Comparison of ENCODE assay signal across 8 cellular contexts in genomic region chr1:220787069-220787614, GRCh38. TPM values are rescaled to one million over a fixed set of nuclear protein-coding genes. Genes with fewer than 3 reads are reported as not detected.
DNase-seq lines count a peak whose midpoint lies in the region; ATAC-seq and TF ChIP-seq lines count a peak whose summit lies in the region.

No MANE protein-coding gene starts in this region.

- ATAC-seq in GM19395 (IDR thresholded peaks at IDR 0.05; ENCODE audit: unreplicated experiment) (peak; percentile 45), gastrocnemius medialis (peak; percentile 17 to 43)

- intact Hi-C loops in gastrocnemius medialis (cut with DNase I; ENCODE audit: low total_unique reads): loop anchor here (10.0 kb wide), 1 partner anchor 512 kb away; the partner anchor contains the start of gene RAB3GAP2

- H3K4me3 ChIP-seq in AG04450 (ENCODE audit: low read depth, low read length): peak overlapping the region; percentile 52
- H3K4me3 ChIP-seq in WERI-Rb-1 (ENCODE audit: low read depth, low read length): peak overlapping the region; percentile 56
- H3K4me3 ChIP-seq in iPS DF 6.9 (ENCODE audit: low read length): peak overlapping the region; percentile 81
- peak overlapping the region; percentile 63 to 78 (median 66) for H3K4me3 ChIP-seq in gastrocnemius medialis

- H3K9me3 ChIP-seq in AG04450 (ENCODE audit: control insufficient read depth, insufficient read depth, low read length) (no peaks in the 10 kb centered on the region), WERI-Rb-1 (ENCODE audit: severe bottlenecking) (no peaks in the 10 kb centered on the region), iPS DF 6.9 (ENCODE audit: control insufficient read depth, insufficient read depth, low read length) (no peaks in the 10 kb centered on the region), gastrocnemius medialis (no peaks in the 10 kb centered on the region)

- in situ Hi-C loops in gastrocnemius medialis (cut with MboI; ENCODE audit: low sequenced_read_pairs in 4 of 4): loop anchor here in 2 of 4 donors (25.0 kb wide), 1 partner anchor 500 kb away; no protein-coding TSS in a partner anchor

- H3K36me3 ChIP-seq in WERI-Rb-1 (peaks cover 31% of the 10 kb centered on the region), iPS DF 6.9 (ENCODE audit: control insufficient read depth, insufficient read depth, low read length) (no peaks in the 10 kb centered on the region), gastrocnemius medialis (peaks cover 3% of the 10 kb centered on the region in 2 donors)

- POLR2A ChIA-PET in AG04450 (lab: Yijun Ruan, JAX): no interaction called here

- CTCF ChIA-PET in AG04450 (lab: Charles Lee): interaction anchor here (3.0 to 6.8 kb wide), 3 partner anchors 11 to 54 kb away, joined by 15 to 56 read pairs (median 16); no protein-coding TSS in a partner anchor

- no peak for DNase-seq in AG04450 (ENCODE audit: low read depth, low spot score)
- DNase-seq in HuH-7 (ENCODE audit: low spot score): peak; percentile 85
- peak; percentile 80 for DNase-seq in WERI-Rb-1
- no peak for DNase-seq in iPS DF 6.9 (ENCODE audit: low read depth, low spot score)
- DNase-seq in gastrocnemius medialis: peak in 1 of 2 donors; percentile 23
- no peak for DNase-seq in NCI-H226
- DNase-seq in activated CD4-positive, alpha-beta T cell treated with anti-CD3 and anti-CD28 coated beads, Interleukin-2, amount 50 U/mL, for 1 hour: no peak

- no peak for TF ChIP-seq CTCF in AG04450 (IDR thresholded peaks at IDR 0.05; ENCODE audit: low read depth, low read length)
- TF ChIP-seq CTCF in WERI-Rb-1 (IDR thresholded peaks at IDR 0.05; ENCODE audit: low read depth, low read length): no peak
- peak in 1 of 5 experiments; percentile 6 for TF ChIP-seq CTCF in gastrocnemius medialis (IDR thresholded peaks at IDR 0.05 in 4 of 5, conservative IDR thresholded peaks at IDR 0.05 in 1 of 5)

- no peak for TF ChIP-seq POLR2A in gastrocnemius medialis (IDR thresholded peaks at IDR 0.05)

- H3K27me3 ChIP-seq in AG04450 (ENCODE audit: control insufficient read depth, insufficient read depth, low read length): no peaks in the 10 kb centered on the region
- H3K27me3 ChIP-seq in WERI-Rb-1 (ENCODE audit: insufficient read depth, low read depth, severe bottlenecking): no peaks in the 10 kb centered on the region
- H3K27me3 ChIP-seq in iPS DF 6.9 (ENCODE audit: control insufficient read depth, insufficient read depth, low read length): no peaks in the 10 kb centered on the region
- H3K27me3 ChIP-seq in gastrocnemius medialis: no peaks in the 10 kb centered on the region

- WGBS in iPS DF 6.9 (ENCODE audit: insufficient coverage, insufficient read length): no CpG with 5 or more reads among the region's 32 CpGs

- H3K27ac ChIP-seq in AG04450 (ENCODE audit: low read depth, low read length) (no peak overlapping the region), WERI-Rb-1 (peak overlapping the region; percentile 89), iPS DF 6.9 (ENCODE audit: low read length) (no peak overlapping the region), gastrocnemius medialis (peak overlapping the region; percentile 56 to 76 (median 61))

- peaks cover 3% of the 10 kb centered on the region; the same call in 1 of the 2 replicates for H3K4me1 ChIP-seq in iPS DF 6.9 (ENCODE audit: control insufficient read depth, insufficient read depth, low read length)
- H3K4me1 ChIP-seq in gastrocnemius medialis: peaks cover 20 to 37% of the 10 kb centered on the region in 2 donors

RNA-seq across cellular contexts. Expression of gene MTARC1, which starts 0.4 kb away (rescaled TPM):
- 2.1 and 2.6 TPM in 2 replicates for polyA plus RNA-seq in AG04450 (2011; rRNA removed)
- 1.1 and 2.0 TPM in 2 replicates for polyA minus RNA-seq in AG04450 (2011; rRNA and poly(A)+ RNA removed)
- total RNA-seq in gastrocnemius medialis: 1 to 10 TPM; 1.2 to 2.9 (median 1.3) TPM

RNA-seq across cellular contexts. Expression of gene MTARC2, which starts 39.0 kb away (rescaled TPM):
- polyA plus RNA-seq in AG04450 (2011; rRNA removed): 2.8 and 2.9 TPM in 2 replicates
- 1.1 and 1.3 TPM in 2 replicates for polyA minus RNA-seq in AG04450 (2011; rRNA and poly(A)+ RNA removed)
- total RNA-seq in gastrocnemius medialis: 10 to 100 TPM in 1 of 4 donors, 1 to 10 TPM in 3; 5.8 to 12.0 (median 7.3) TPM

Comparison
In these comparisons a context has a peak if more than half of its experiments do, and no peak if none do; other contexts are left out.
1. DNase-seq: peak in HuH-7 (single experiment) and WERI-Rb-1 (single experiment); none in AG04450 (single experiment), iPS DF 6.9 (single experiment), NCI-H226 (single experiment) and activated CD4-positive, alpha-beta T cell treated with anti-CD3 and anti-CD28 coated beads, Interleukin-2, amount 50 U/mL, for 1 hour (single experiment).
2. H3K27ac ChIP-seq: peak in WERI-Rb-1 (single experiment) and gastrocnemius medialis (4 of 4); none in AG04450 (single experiment) and iPS DF 6.9 (single experiment).
3. Peak in every context shown above with its lines, with median percentiles within 50 percentile points of each other: H3K4me3 ChIP-seq.